In the genomic region with DNA sequence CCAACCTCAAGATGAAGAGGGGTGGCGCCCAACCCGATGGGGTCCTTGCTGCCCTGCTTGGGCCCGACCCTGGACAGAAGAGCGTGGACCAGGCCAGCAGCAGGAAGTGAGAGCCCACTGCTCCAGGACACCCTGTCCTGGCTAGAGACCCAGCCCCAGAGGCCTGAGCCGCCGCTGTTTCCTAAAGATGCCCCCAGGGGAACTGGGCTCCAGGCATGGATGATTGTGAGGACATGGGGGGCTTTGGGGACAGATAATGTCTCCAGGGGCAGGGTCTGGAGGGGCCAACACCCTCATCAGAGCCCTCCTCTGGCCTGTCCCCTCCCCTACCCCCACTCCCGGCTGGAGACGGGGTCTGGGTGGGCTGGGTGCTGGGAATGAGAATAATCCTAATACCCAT, we compare ENCODE assay signal across 24 cellular contexts.
"Had no signal": no experiment of that assay in that cellular context is flagged by ENCODE, and none has a peak within 500 bp of the region (broad histone marks: within the 10 kb centered on the region; RNA-seq: fewer than 3 reads in every experiment).

No MANE protein-coding gene starts in this region.

- H3K4me1 Mint-ChIP-seq: activated naive CD8-positive, alpha-beta T cell treated with anti-CD3 and anti-CD28 coated beads for 36 hours; activated T-helper 17 cell treated with anti-CD3 and anti-CD28 coated beads, Interleukin-2, amount 50 U/mL, for 72 hours; central memory CD8-positive, alpha-beta T cell; stimulated activated memory B cell treated with anti-CD40 and anti-IgM and Interleukin-4, amounts not matched to agents 10 μg/mL and 1 μg/mL and 100 μg/mL, for 72 hours had no signal

- H3K27me3 ChIP-seq: colonic mucosa, gastrocnemius medialis had no signal

- H3K4me1 ChIP-seq: colonic mucosa, esophagus squamous epithelium, gastrocnemius medialis, lower lobe of right lung, sigmoid colon, stomach had no signal

- H3K4me3 Mint-ChIP-seq: activated CD8-positive, alpha-beta T cell treated with anti-CD3 and anti-CD28 coated beads, Interleukin-2, amount 10 ng/mL, durations not matched to agents 7 days and 5 days; activated naive CD8-positive, alpha-beta T cell treated with anti-CD3 and anti-CD28 coated beads for 36 hours; activated T-cell treated with anti-CD3 and anti-CD28 coated beads, Interleukin-2, amount 50 U/mL, for 24 hours; activated T-helper 17 cell treated with anti-CD3 and anti-CD28 coated beads, Interleukin-2, amount 50 U/mL, for 72 hours; central memory CD8-positive, alpha-beta T cell; naive B cell; stimulated activated memory B cell treated with anti-CD40 and anti-IgM and Interleukin-4, amounts not matched to agents 10 μg/mL and 1 μg/mL and 100 μg/mL, for 72 hours had no signal

- H3K36me3 ChIP-seq: colonic mucosa, esophagus squamous epithelium, gastrocnemius medialis, lower lobe of right lung, sigmoid colon, stomach had no signal

- H3K9me3 ChIP-seq: colonic mucosa, esophagus squamous epithelium, gastrocnemius medialis, lower lobe of right lung, sigmoid colon, stomach had no signal

- DNase-seq: activated CD4-positive, alpha-beta T cell treated with anti-CD3 and anti-CD28 coated beads, Interleukin-2, amount 50 U/mL, for 1 hour; activated CD4-positive, CD25-positive, alpha-beta regulatory T cell treated with anti-CD3 and anti-CD28 coated beads, Interleukin-2, amount 50 U/mL, for 72 hours; activated CD8-positive, alpha-beta T cell treated with anti-CD3 and anti-CD28 coated beads, Interleukin-2, amount 10 ng/mL, durations not matched to agents 7 days and 5 days; activated naive CD8-positive, alpha-beta T cell treated with anti-CD3 and anti-CD28 coated beads for 36 hours; activated T-cell treated with anti-CD3 and anti-CD28 coated beads, Interleukin-2, amount 50 U/mL, for 24 hours; colonic mucosa; esophagus squamous epithelium; gastrocnemius medialis; hippocampal formation; left cardiac atrium; lower lobe of right lung; mesendoderm; naive B cell; occipital lobe; retina; sigmoid colon; stimulated activated CD4-positive, alpha-beta T cell treated with anti-CD3 and anti-CD28 coated beads, Interleukin-15, amount 100 ng/mL, for 24 hours; stomach; trophoblast cell had no signal

- H3K27ac Mint-ChIP-seq: activated CD8-positive, alpha-beta T cell treated with anti-CD3 and anti-CD28 coated beads, Interleukin-2, amount 10 ng/mL, durations not matched to agents 7 days and 5 days; activated naive CD8-positive, alpha-beta T cell treated with anti-CD3 and anti-CD28 coated beads for 36 hours; activated T-cell treated with anti-CD3 and anti-CD28 coated beads, Interleukin-2, amount 50 U/mL, for 24 hours; activated T-helper 17 cell treated with anti-CD3 and anti-CD28 coated beads, Interleukin-2, amount 50 U/mL, for 72 hours; stimulated activated memory B cell treated with anti-CD40 and anti-IgM and Interleukin-4, amounts not matched to agents 10 μg/mL and 1 μg/mL and 100 μg/mL, for 72 hours had no signal

- H3K9me3 Mint-ChIP-seq: activated naive CD8-positive, alpha-beta T cell treated with anti-CD3 and anti-CD28 coated beads for 36 hours; activated T-cell treated with anti-CD3 and anti-CD28 coated beads, Interleukin-2, amount 50 U/mL, for 24 hours; activated T-helper 17 cell treated with anti-CD3 and anti-CD28 coated beads, Interleukin-2, amount 50 U/mL, for 72 hours; central memory CD8-positive, alpha-beta T cell had no signal

- H3K27ac ChIP-seq: colonic mucosa, esophagus squamous epithelium, gastrocnemius medialis, lower lobe of right lung, sigmoid colon, stomach, VCaP had no signal

- H3K36me3 Mint-ChIP-seq: activated naive CD8-positive, alpha-beta T cell treated with anti-CD3 and anti-CD28 coated beads for 36 hours; naive B cell; stimulated activated memory B cell treated with anti-CD40 and anti-IgM and Interleukin-4, amounts not matched to agents 10 μg/mL and 1 μg/mL and 100 μg/mL, for 72 hours had no signal

- H3K4me3 ChIP-seq: colonic mucosa, esophagus squamous epithelium, gastrocnemius medialis, lower lobe of right lung, sigmoid colon, smooth muscle cell, stomach had no signal

- ATAC-seq: activated CD8-positive, alpha-beta T cell treated with anti-CD3 and anti-CD28 coated beads, Interleukin-2, amount 10 ng/mL, durations not matched to agents 7 days and 5 days; activated T-helper 17 cell treated with anti-CD3 and anti-CD28 coated beads, Interleukin-2, amount 50 U/mL, for 72 hours; gastrocnemius medialis; left cardiac atrium; lower lobe of right lung; stimulated activated memory B cell treated with anti-CD40 and anti-IgM and Interleukin-4, amounts not matched to agents 10 μg/mL and 1 μg/mL and 100 μg/mL, for 72 hours had no signal
